In the genomic region with DNA sequence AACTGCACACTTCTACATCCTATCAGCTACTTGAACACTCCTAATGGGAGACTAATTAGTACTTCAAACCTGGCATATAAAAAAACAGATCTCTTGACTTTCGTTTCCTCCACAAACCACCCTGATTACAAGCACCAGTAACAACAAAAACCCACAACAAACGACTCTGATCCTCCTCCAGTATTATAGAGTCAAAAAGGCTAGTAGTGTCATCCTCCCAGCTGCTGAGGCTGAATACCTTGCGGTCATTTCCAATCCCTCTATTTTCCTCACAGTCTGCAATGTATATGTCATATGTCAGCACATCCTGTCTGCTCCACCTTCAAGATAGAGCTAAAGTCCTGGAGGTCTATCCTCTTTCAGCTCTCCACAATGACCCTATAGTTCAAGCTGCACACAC, we compare ENCODE assay signal across 28 cellular contexts.
"Had no signal": no experiment of that assay in that cellular context is flagged by ENCODE, and none has a peak within 500 bp of the region (broad histone marks: within the 10 kb centered on the region; RNA-seq: fewer than 3 reads in every experiment).

No MANE protein-coding gene starts in this region.

- H3K4me1 Mint-ChIP-seq: neural progenitor cell; stimulated activated effector memory CD8-positive, alpha-beta T cell treated with anti-CD3 and anti-CD28 coated beads, Interleukin-12 subunit alpha, Interleukin-12 subunit beta, amount 100 ng/mL, for 72 hours; stimulated activated naive B cell treated with anti-CD40 and anti-IgM and Interleukin-4, amounts not matched to agents 10 μg/mL and 1 μg/mL and 100 μg/mL, for 72 hours had no signal

- DNase-seq: naive thymus-derived CD8-positive, alpha-beta T cell; occipital lobe; ovary; posterior cingulate gyrus; psoas muscle; right cardiac atrium; right lobe of liver; sigmoid colon; small intestine; stimulated activated CD4-positive, alpha-beta T cell treated with anti-CD3 and anti-CD28 coated beads, Interleukin-15, amount 100 ng/mL, for 24 hours; stimulated activated CD4-positive, alpha-beta T cell treated with anti-CD3 and anti-CD28 coated beads, Interleukin-2, amount 100 ng/mL, for 24 hours; stimulated activated CD4-positive, alpha-beta T cell treated with anti-CD3 and anti-CD28 coated beads, Interleukin-2, amount 100 ng/mL, for 48 hours; stimulated activated CD4-positive, alpha-beta T cell treated with anti-CD3 and anti-CD28 coated beads, Interleukin-4, amount 100 ng/mL, for 24 hours; stimulated activated naive B cell treated with anti-CD40 and anti-IgM and Interleukin-4, amounts not matched to agents 10 μg/mL and 1 μg/mL and 100 μg/mL, for 72 hours; stimulated activated naive CD4-positive, alpha-beta T cell treated with Interleukin-2 at 50 U/mL for 16 hours; stomach; thyroid gland; trophoblast cell; upper lobe of right lung; uterus had no signal

- H3K9ac ChIP-seq: neural progenitor cell, parathyroid adenoma had no signal

- H3K4me3 Mint-ChIP-seq: naive thymus-derived CD8-positive, alpha-beta T cell; natural killer cell treated with Interleukin-12 subunit alpha and Interleukin-12 subunit beta and Interleukin-15 and Interleukin-18, amount 100 ng/mL, for 72 hours; neural progenitor cell; stimulated activated effector memory CD8-positive, alpha-beta T cell treated with anti-CD3 and anti-CD28 coated beads, Interleukin-12 subunit alpha, Interleukin-12 subunit beta, amount 100 ng/mL, for 72 hours; stimulated activated naive B cell treated with anti-CD40 and anti-IgM and Interleukin-4, amounts not matched to agents 10 μg/mL and 1 μg/mL and 100 μg/mL, for 72 hours; stimulated activated naive CD8-positive, alpha-beta T cell treated with anti-CD3 and anti-CD28 coated beads, Interleukin-15, Interleukin-2, amounts not matched to agents 100 ng/mL and 50 ng/mL, for 24 hours had no signal

- H3K27ac Mint-ChIP-seq: naive thymus-derived CD8-positive, alpha-beta T cell; natural killer cell treated with Interleukin-12 subunit alpha and Interleukin-12 subunit beta and Interleukin-15 and Interleukin-18, amount 100 ng/mL, for 72 hours; neural progenitor cell; progenitor cell of endocrine pancreas; stimulated activated effector memory CD8-positive, alpha-beta T cell treated with anti-CD3 and anti-CD28 coated beads, Interleukin-12 subunit alpha, Interleukin-12 subunit beta, amount 100 ng/mL, for 72 hours; stimulated activated naive B cell treated with anti-CD40 and anti-IgM and Interleukin-4, amounts not matched to agents 10 μg/mL and 1 μg/mL and 100 μg/mL, for 72 hours; stimulated activated naive CD8-positive, alpha-beta T cell treated with anti-CD3 and anti-CD28 coated beads, Interleukin-15, Interleukin-2, amounts not matched to agents 100 ng/mL and 50 ng/mL, for 24 hours had no signal

- H3K9me3 Mint-ChIP-seq: neural progenitor cell had no signal

- H3K9me3 ChIP-seq: ovary, psoas muscle, right lobe of liver, thoracic aorta, thyroid gland, tibial nerve, upper lobe of right lung, uterus had no signal

- H3K36me3 Mint-ChIP-seq: neural progenitor cell; stimulated activated effector memory CD8-positive, alpha-beta T cell treated with anti-CD3 and anti-CD28 coated beads, Interleukin-12 subunit alpha, Interleukin-12 subunit beta, amount 100 ng/mL, for 72 hours; stimulated activated naive B cell treated with anti-CD40 and anti-IgM and Interleukin-4, amounts not matched to agents 10 μg/mL and 1 μg/mL and 100 μg/mL, for 72 hours had no signal

- H3K4me2 ChIP-seq: neural progenitor cell had no signal

- ATAC-seq: naive thymus-derived CD8-positive, alpha-beta T cell; natural killer cell treated with Interleukin-12 subunit alpha and Interleukin-12 subunit beta and Interleukin-15 and Interleukin-18, amount 100 ng/mL, for 72 hours; psoas muscle; right cardiac atrium; right lobe of liver; stimulated activated effector memory CD8-positive, alpha-beta T cell treated with anti-CD3 and anti-CD28 coated beads, Interleukin-12 subunit alpha, Interleukin-12 subunit beta, amount 100 ng/mL, for 72 hours; stimulated activated naive B cell treated with anti-CD40 and anti-IgM and Interleukin-4, amounts not matched to agents 10 μg/mL and 1 μg/mL and 100 μg/mL, for 72 hours had no signal

- H3K79me2 ChIP-seq: parathyroid adenoma had no signal

- H2AFZ ChIP-seq: neural progenitor cell, parathyroid adenoma had no signal

- H3K27me3 ChIP-seq: neural progenitor cell, ovary, right lobe of liver, sigmoid colon, stomach, thyroid gland, tibial nerve, upper lobe of right lung, uterus had no signal

- H3K4me1 ChIP-seq: neural progenitor cell, parathyroid adenoma, psoas muscle, right lobe of liver, sigmoid colon, stomach, thyroid gland, tibial nerve, upper lobe of right lung, uterus had no signal

- H3K27ac ChIP-seq: neural progenitor cell, ovary, parathyroid adenoma, psoas muscle, right lobe of liver, sigmoid colon, stomach, thoracic aorta, thyroid gland, tibial nerve, upper lobe of right lung, uterus had no signal

- H3K4me3 ChIP-seq: neural progenitor cell, ovary, psoas muscle, right lobe of liver, sigmoid colon, stomach, thoracic aorta, thyroid gland, tibial nerve, upper lobe of right lung, uterus had no signal

- H3K27me3 Mint-ChIP-seq: naive thymus-derived CD8-positive, alpha-beta T cell; natural killer cell treated with Interleukin-12 subunit alpha and Interleukin-12 subunit beta and Interleukin-15 and Interleukin-18, amount 100 ng/mL, for 72 hours; progenitor cell of endocrine pancreas; stimulated activated naive B cell treated with anti-CD40 and anti-IgM and Interleukin-4, amounts not matched to agents 10 μg/mL and 1 μg/mL and 100 μg/mL, for 72 hours; stimulated activated naive CD8-positive, alpha-beta T cell treated with anti-CD3 and anti-CD28 coated beads, Interleukin-15, Interleukin-2, amounts not matched to agents 100 ng/mL and 50 ng/mL, for 24 hours had no signal

- H3K36me3 ChIP-seq: neural progenitor cell, ovary, right lobe of liver, sigmoid colon, stomach, thoracic aorta, thyroid gland, tibial nerve, upper lobe of right lung, uterus had no signal
